ENCODE assay signal across 8 cellular contexts in the genomic region with DNA sequence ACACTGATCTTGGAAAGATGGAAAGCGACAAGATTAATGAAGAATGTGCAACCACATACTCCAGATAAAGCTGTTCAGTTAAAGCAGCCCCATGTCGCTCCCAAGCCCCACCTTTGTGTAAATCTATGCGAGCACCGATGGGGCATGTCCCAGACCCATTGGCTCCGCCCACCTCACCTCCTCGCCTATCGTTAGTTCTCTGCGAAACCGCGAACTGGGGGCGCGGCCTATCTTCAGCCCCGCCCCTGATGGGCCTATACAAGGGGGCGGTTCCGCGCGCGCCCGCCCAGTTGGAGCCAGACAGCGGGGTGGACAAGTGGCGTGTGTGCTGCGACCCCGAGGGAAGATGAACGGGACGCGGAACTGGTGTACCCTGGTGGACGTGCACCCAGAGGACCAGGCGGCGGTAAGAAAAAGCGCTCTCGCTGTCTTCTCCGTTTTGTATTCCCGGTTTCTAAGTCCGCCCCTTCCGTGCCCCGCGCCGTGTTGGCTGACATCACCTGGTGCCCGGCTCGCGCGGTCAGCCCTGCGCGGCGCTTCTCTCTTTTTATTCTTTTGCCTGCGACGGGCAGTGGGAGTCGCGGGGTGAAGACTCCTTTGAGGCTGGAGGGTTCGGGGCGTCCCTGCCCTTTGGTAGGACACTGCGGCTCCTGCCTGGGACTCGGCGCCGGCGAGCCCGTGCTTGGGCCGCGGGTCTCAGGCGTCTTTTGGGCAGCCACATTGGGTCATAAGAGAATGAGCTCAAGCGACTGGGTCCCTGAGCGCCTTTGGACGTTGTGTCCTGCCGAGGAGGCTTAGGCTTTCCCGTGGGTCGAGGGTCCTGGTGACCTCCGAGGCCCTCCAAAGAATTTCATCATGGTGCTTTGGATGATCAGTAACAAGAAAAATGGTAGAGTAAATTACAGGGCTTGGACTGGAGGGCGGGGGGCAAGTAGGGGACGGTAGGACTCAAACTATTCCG. TPM values are rescaled to one million over a fixed set of nuclear protein-coding genes. Genes with fewer than 3 reads are reported as not detected.
A peak's percentile ranks its signal among the peaks of the same experiment; 100 is the strongest.
DNase-seq lines count a peak whose midpoint lies in the region; ATAC-seq and TF ChIP-seq lines count a peak whose summit lies in the region.

TUFT1 (plus strand) TSS at position 289 of the 961 bp plus-strand sequence; CDS start at position 347, 58 bp downstream.

- no TSS peak for BruUV-seq in OCI-LY7 (replicated peaks; lab: Mats Ljungman, UMichigan)

- peak within 1 kb of the TSS; percentile 96 for H3K9ac ChIP-seq in mucosa of stomach (ENCODE audit: low read length)

- peak; percentile 90 for ATAC-seq in GM21381 (IDR thresholded peaks at IDR 0.05; ENCODE audit: unreplicated experiment)

- POLR2A ChIA-PET in OCI-LY7 (lab: Charles Lee): no interaction called here

- H3K9me2 ChIP-seq in OCI-LY7 (ENCODE audit: insufficient read depth, low read length): no peaks in the 10 kb centered on the region

- H2AFZ ChIP-seq in OCI-LY7 (ENCODE audit: low read length): no peak within 1 kb of the TSS

- peak within 1 kb of the TSS; percentile 14; the same call in 1 of the 2 replicates for H3K4me2 ChIP-seq in OCI-LY7 (ENCODE audit: low read length)

- H3K27ac ChIP-seq in OCI-LY7 (ENCODE audit: low read depth, low read length, poor library complexity, severe bottlenecking): no peak within 1 kb of the TSS

- H4K20me1 ChIP-seq in OCI-LY7 (ENCODE audit: insufficient read depth, low read length): no peaks in the 10 kb centered on the region

- H3K36me3 ChIP-seq in OCI-LY7 (ENCODE audit: insufficient read depth, low read length) (no peaks in the 10 kb centered on the region), mucosa of stomach (ENCODE audit: control insufficient read depth, insufficient read depth, low read length) (peaks cover 4% of the 10 kb centered on the region)

- H3K4me3 ChIP-seq in OCI-LY7 (ENCODE audit: low read depth, low read length, poor library complexity, severe bottlenecking) (no peak within 1 kb of the TSS), mucosa of stomach (ENCODE audit: low read length) (peak within 1 kb of the TSS; percentile 61)

- peak; percentile 98 for DNase-seq in COR-L47 (lab: John Stamatoyannopoulos, UW)
- DNase-seq in HUDEP-2 (lab: John Stamatoyannopoulos, UW; ENCODE audit: unreplicated experiment in 76 of 76): peak in 74 of 76 experiments; percentile 39 to 95 (median 87)
- DNase-seq in OCI-LY7 (ENCODE audit: low spot score): peak; percentile 43
- peak; percentile 91 for DNase-seq in activated T-cell treated with anti-CD3 and anti-CD28 coated beads for 48 hours (ENCODE audit: low read depth)
- peak; percentile 94 to 97 for DNase-seq in erythroblast (lab: John Stamatoyannopoulos, UW)
- peak; percentile 79 to 90 for DNase-seq in stimulated activated CD8-positive, alpha-beta memory T cell treated with anti-CD3 and anti-CD28 coated beads, Interleukin-7, amount 100 ng/mL, for 1 hour (ENCODE audit: low read depth in 2 of 2)

- H3K9me3 ChIP-seq in OCI-LY7 (ENCODE audit: low read length) (no peaks in the 10 kb centered on the region), mucosa of stomach (ENCODE audit: control insufficient read depth, low read length) (no peaks in the 10 kb centered on the region)

- no peak for TF ChIP-seq CTCF in OCI-LY7 (conservative IDR thresholded peaks at IDR 0.05; ENCODE audit: low read length)

- CTCF ChIA-PET in OCI-LY7 (lab: Charles Lee; ENCODE audit: unreplicated experiment): interaction anchor here (0.6 kb wide), 1 partner anchor 203 kb away, joined by 3 read pairs; no protein-coding TSS in a partner anchor

- TF ChIP-seq POLR2A in erythroblast (IDR thresholded peaks at IDR 0.05; ENCODE audit: low read length): peak; percentile 96

- no peaks in the 10 kb centered on the region for H3K27me3 ChIP-seq in mucosa of stomach (ENCODE audit: control insufficient read depth, insufficient read depth, low read length)

- no peaks in the 10 kb centered on the region for H3K79me2 ChIP-seq in OCI-LY7 (ENCODE audit: insufficient read depth, low read depth, low read length)

- H3K4me1 ChIP-seq in OCI-LY7 (ENCODE audit: insufficient read depth, low read length, poor library complexity, severe bottlenecking): no peaks in the 10 kb centered on the region
- peaks cover 19% of the 10 kb centered on the region for H3K4me1 ChIP-seq in mucosa of stomach (ENCODE audit: control insufficient read depth, insufficient read depth, low read length)

- intact Hi-C loops in OCI-LY7 (cut with micrococcal nuclease; ENCODE audit: unreplicated experiment): no loop called here

RNA-seq across cellular contexts. Expression of gene TUFT1, which starts in this region (rescaled TPM):
- total RNA-seq in OCI-LY7 (2014; rRNA removed; shearing (Covaris generic)): 0.06 TPM in 1 of 2 replicates, not detected in the other
- total RNA-seq in OCI-LY7 (2022): 0.13 TPM in 1 of 2 replicates, not detected in the other

Comparison
In these comparisons a context has a peak if more than half of its experiments do, and no peak if none do; other contexts are left out.
1. Peak in DNase-seq and H3K4me2 ChIP-seq in OCI-LY7; RNA of the gene not detected or under 1 TPM.
2. DNase-seq: peak in every context shown above with its lines; median percentile 98 in COR-L47; 96 in erythroblast; 91 in activated T-cell treated with anti-CD3 and anti-CD28 coated beads for 48 hours; 87 in HUDEP-2; 84 in stimulated activated CD8-positive, alpha-beta memory T cell treated with anti-CD3 and anti-CD28 coated beads, Interleukin-7, amount 100 ng/mL, for 1 hour; 43 in OCI-LY7.